ENCODE assay signal across 1 cellular context in genomic region chr17:28901866-28902818, GRCh38.
TF ChIP-seq lines count a peak whose summit lies in the region.

No MANE protein-coding gene starts in this region.

TF ChIP-seq in HepG2, 621 proteins besides CTCF, POLR2A, EP300 and RAD21 (continued from another document):
- TF ChIP-seq MXD3 (CRISPR knock-in tag; IDR thresholded peaks at IDR 0.05), result 0 out of 2 replicates have a peak, but pooled peaks have one; percentile 21
- TF ChIP-seq ZNF777 (CRISPR knock-in tag; IDR thresholded peaks at IDR 0.05), result no peak
- no peak for TF ChIP-seq ADNP (CRISPR knock-in tag; IDR thresholded peaks at IDR 0.05)
- TF ChIP-seq PRDM15 (CRISPR knock-in tag; IDR thresholded peaks at IDR 0.05), result 0 out of 2 replicates have a peak, but pooled peaks have one; percentile 4
- no peak; the same call in 1 of the 2 replicates for TF ChIP-seq ZNF605 (CRISPR knock-in tag; IDR thresholded peaks at IDR 0.05)
- TF ChIP-seq ZNF713 (CRISPR knock-in tag; IDR thresholded peaks at IDR 0.05), result peak; percentile 89; the same call in 1 of the 2 replicates
- 0 out of 2 replicates have a peak, but pooled peaks have one; percentile 37 for TF ChIP-seq ARID2 (CRISPR knock-in tag; IDR thresholded peaks at IDR 0.05; ENCODE audit: borderline replicate concordance)
- TF ChIP-seq ZMYM3 (CRISPR knock-in tag; IDR thresholded peaks at IDR 0.05), result peak; percentile 95
- TF ChIP-seq ZNF746 (CRISPR knock-in tag; IDR thresholded peaks at IDR 0.05), result no peak
- 0 out of 2 replicates have a peak, but pooled peaks have one; percentile 29 for TF ChIP-seq POLR2G (IDR thresholded peaks at IDR 0.05; ENCODE audit: low read depth, low read length)
- no peak for TF ChIP-seq ZNF143 (CRISPR knock-in tag; IDR thresholded peaks at IDR 0.05)
- TF ChIP-seq SKIL (CRISPR knock-in tag; IDR thresholded peaks at IDR 0.05; ENCODE audit: borderline replicate concordance), result no peak
- TF ChIP-seq ZBTB10 (CRISPR knock-in tag; IDR thresholded peaks at IDR 0.05; ENCODE audit: borderline replicate concordance), result 0 out of 2 replicates have a peak, but pooled peaks have one; percentile 17
- 0 out of 2 replicates have a peak, but pooled peaks have one; percentile 3 for TF ChIP-seq ERF (CRISPR knock-in tag; IDR thresholded peaks at IDR 0.05)
- 0 out of 2 replicates have a peak, but pooled peaks have one; percentile 62 for TF ChIP-seq ZNF142 (CRISPR knock-in tag; IDR thresholded peaks at IDR 0.05)
- TF ChIP-seq DZIP1 (CRISPR knock-in tag; IDR thresholded peaks at IDR 0.05), result peak; percentile 61; the same call in 1 of the 2 replicates
- no peak for TF ChIP-seq TOE1 (CRISPR knock-in tag; IDR thresholded peaks at IDR 0.05)
TF ChIP-seq in HepG2: peak in this region for 49.
